Comparison of ENCODE assay signal across 1 cellular context in the genomic region with DNA sequence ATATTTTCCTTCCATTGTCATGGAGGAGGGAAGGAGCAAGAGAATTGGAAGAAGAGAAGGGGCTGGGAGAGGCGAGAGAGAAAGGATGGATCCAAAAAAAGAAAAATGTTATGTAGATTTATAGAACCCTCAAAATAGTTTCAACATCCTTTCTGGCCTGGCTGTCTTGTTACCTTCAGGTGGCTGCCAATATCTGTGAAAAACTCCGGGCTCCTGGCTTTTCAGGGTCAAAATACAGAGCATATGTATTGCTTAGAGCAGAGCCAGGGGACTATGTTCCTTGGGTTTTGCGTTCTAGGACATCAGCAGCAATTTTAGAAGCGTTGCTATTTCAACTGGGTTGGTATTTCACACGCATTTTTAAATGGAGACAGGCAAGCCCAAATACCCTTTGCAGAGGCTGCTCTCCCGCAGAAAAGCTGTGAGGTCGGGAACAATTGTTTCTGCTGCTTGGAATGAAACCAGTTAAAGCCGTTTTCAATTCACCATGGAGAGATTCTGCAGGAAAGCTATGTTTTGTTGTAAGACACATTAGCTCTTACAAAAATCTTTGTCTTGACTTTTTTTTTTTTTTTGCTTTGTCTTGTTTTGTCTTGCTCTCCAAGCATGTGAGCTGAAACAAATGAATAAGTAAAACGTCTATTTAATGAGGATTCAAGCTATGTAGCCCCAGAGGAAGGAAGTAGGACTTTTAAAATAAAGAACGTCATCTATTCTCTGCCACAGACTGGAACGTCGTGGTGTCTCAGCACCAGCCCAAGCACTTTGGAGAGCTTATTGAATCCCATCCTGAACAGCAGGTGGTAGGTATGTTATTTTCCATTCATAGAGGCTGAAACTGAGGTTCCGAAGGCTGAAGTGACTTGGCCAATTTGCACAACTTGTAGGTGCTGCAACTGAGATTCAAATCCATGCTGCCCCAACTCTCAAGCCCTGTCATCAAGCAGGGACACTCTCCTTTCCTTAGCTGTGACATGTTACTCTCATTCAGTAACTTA.
TF ChIP-seq lines count a peak whose summit lies in the region.

No MANE protein-coding gene starts in this region.

TF ChIP-seq in GM23338, 12 proteins besides CTCF, POLR2A, EP300 and RAD21:
- TF ChIP-seq STAT1 (IDR thresholded peaks at IDR 0.05; ENCODE audit: unreplicated experiment), result no peak
- TF ChIP-seq, protein P1, sequence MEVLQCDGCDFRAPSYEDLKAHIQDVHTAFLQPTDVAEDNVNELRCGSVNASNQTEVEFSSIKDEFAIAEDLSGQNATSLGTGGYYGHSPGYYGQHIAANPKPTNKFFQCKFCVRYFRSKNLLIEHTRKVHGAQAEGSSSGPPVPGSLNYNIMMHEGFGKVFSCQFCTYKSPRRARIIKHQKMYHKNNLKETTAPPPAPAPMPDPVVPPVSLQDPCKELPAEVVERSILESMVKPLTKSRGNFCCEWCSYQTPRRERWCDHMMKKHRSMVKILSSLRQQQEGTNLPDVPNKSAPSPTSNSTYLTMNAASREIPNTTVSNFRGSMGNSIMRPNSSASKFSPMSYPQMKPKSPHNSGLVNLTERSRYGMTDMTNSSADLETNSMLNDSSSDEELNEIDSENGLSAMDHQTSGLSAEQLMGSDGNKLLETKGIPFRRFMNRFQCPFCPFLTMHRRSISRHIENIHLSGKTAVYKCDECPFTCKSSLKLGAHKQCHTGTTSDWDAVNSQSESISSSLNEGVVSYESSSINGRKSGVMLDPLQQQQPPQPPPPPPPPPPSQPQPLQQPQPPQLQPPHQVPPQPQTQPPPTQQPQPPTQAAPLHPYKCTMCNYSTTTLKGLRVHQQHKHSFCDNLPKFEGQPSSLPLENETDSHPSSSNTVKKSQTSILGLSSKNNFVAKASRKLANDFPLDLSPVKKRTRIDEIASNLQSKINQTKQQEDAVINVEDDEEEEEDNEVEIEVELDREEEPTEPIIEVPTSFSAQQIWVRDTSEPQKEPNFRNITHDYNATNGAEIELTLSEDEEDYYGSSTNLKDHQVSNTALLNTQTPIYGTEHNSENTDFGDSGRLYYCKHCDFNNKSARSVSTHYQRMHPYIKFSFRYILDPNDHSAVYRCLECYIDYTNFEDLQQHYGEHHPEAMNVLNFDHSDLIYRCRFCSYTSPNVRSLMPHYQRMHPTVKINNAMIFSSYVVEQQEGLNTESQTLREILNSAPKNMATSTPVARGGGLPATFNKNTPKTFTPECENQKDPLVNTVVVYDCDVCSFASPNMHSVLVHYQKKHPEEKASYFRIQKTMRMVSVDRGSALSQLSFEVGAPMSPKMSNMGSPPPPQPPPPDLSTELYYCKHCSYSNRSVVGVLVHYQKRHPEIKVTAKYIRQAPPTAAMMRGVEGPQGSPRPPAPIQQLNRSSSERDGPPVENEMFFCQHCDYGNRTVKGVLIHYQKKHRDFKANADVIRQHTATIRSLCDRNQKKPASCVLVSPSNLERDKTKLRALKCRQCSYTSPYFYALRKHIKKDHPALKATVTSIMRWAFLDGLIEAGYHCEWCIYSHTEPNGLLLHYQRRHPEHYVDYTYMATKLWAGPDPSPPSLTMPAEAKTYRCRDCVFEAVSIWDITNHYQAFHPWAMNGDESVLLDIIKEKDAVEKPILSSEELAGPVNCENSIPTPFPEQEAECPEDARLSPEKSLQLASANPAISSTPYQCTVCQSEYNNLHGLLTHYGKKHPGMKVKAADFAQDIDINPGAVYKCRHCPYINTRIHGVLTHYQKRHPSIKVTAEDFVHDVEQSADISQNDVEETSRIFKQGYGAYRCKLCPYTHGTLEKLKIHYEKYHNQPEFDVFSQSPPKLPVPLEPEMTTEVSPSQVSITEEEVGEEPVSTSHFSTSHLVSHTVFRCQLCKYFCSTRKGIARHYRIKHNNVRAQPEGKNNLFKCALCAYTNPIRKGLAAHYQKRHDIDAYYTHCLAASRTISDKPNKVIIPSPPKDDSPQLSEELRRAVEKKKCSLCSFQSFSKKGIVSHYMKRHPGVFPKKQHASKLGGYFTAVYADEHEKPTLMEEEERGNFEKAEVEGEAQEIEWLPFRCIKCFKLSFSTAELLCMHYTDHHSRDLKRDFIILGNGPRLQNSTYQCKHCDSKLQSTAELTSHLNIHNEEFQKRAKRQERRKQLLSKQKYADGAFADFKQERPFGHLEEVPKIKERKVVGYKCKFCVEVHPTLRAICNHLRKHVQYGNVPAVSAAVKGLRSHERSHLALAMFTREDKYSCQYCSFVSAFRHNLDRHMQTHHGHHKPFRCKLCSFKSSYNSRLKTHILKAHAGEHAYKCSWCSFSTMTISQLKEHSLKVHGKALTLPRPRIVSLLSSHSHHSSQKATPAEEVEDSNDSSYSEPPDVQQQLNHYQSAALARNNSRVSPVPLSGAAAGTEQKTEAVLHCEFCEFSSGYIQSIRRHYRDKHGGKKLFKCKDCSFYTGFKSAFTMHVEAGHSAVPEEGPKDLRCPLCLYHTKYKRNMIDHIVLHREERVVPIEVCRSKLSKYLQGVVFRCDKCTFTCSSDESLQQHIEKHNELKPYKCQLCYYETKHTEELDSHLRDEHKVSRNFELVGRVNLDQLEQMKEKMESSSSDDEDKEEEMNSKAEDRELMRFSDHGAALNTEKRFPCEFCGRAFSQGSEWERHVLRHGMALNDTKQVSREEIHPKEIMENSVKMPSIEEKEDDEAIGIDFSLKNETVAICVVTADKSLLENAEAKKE (CRISPR knock-in tag; IDR thresholded peaks at IDR 0.05), result no peak
- TF ChIP-seq JUNB (IDR thresholded peaks at IDR 0.05; ENCODE audit: unreplicated experiment), result no peak
- TF ChIP-seq EZH2phosphoT487 (IDR thresholded peaks at IDR 0.05; ENCODE audit: unreplicated experiment), result no peak
- TF ChIP-seq ZNF331 (CRISPR knock-in tag; IDR thresholded peaks at IDR 0.05; ENCODE audit: low read depth), result no peak
- TF ChIP-seq, protein P2, sequence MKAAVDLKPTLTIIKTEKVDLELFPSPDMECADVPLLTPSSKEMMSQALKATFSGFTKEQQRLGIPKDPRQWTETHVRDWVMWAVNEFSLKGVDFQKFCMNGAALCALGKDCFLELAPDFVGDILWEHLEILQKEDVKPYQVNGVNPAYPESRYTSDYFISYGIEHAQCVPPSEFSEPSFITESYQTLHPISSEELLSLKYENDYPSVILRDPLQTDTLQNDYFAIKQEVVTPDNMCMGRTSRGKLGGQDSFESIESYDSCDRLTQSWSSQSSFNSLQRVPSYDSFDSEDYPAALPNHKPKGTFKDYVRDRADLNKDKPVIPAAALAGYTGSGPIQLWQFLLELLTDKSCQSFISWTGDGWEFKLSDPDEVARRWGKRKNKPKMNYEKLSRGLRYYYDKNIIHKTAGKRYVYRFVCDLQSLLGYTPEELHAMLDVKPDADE (IDR thresholded peaks at IDR 0.05), result no peak
- no peak for TF ChIP-seq EZH2 (IDR thresholded peaks at IDR 0.05; ENCODE audit: low read depth, unreplicated experiment)
- TF ChIP-seq POLR2AphosphoS5 (IDR thresholded peaks at IDR 0.05; ENCODE audit: low read depth), result no peak
- no peak for TF ChIP-seq ZNF114 (CRISPR knock-in tag; IDR thresholded peaks at IDR 0.05)
- TF ChIP-seq NANOG (IDR thresholded peaks at IDR 0.05; ENCODE audit: borderline replicate concordance), result no peak
- TF ChIP-seq, protein P3, sequence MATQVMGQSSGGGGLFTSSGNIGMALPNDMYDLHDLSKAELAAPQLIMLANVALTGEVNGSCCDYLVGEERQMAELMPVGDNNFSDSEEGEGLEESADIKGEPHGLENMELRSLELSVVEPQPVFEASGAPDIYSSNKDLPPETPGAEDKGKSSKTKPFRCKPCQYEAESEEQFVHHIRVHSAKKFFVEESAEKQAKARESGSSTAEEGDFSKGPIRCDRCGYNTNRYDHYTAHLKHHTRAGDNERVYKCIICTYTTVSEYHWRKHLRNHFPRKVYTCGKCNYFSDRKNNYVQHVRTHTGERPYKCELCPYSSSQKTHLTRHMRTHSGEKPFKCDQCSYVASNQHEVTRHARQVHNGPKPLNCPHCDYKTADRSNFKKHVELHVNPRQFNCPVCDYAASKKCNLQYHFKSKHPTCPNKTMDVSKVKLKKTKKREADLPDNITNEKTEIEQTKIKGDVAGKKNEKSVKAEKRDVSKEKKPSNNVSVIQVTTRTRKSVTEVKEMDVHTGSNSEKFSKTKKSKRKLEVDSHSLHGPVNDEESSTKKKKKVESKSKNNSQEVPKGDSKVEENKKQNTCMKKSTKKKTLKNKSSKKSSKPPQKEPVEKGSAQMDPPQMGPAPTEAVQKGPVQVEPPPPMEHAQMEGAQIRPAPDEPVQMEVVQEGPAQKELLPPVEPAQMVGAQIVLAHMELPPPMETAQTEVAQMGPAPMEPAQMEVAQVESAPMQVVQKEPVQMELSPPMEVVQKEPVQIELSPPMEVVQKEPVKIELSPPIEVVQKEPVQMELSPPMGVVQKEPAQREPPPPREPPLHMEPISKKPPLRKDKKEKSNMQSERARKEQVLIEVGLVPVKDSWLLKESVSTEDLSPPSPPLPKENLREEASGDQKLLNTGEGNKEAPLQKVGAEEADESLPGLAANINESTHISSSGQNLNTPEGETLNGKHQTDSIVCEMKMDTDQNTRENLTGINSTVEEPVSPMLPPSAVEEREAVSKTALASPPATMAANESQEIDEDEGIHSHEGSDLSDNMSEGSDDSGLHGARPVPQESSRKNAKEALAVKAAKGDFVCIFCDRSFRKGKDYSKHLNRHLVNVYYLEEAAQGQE (IDR thresholded peaks at IDR 0.05; ENCODE audit: unreplicated experiment), result no peak
